ENCODE assay signal across 11 cellular contexts in the genomic region with DNA sequence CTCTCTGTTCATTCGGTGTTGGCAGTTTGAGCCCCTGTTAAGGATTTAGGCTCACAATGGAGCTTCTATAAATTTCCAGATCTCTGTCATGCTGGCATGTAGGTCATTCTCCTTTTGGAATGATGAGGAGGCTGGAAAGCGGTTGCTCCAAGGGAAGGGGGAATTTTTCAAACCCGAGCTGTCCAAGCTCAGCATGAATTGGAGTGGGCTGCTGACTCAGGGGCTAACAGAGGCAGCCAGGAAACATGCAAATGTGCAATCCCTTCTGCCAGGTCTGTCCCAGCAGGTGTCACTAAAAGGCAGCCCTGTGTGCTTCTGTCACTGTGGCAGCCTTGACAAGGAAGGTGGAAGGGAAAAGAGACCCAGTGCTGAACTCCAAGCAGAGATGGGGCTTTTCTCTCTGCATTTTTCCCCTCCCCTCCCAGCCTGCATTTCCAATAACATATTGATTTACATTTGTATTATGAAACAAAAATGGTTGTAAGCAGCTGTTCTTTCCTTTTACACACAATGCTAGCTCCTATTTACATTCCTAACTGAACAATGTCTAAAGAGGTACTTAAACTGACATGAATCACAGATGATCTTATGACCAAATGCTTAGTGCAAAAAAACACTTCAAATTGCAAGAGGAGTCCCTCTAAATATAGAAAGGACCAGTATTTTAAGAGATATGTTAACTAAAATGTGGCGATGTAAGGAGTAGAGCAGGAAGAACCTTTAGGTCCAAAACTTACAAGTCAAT.
DNase-seq lines count a peak whose midpoint lies in the region; ATAC-seq and TF ChIP-seq lines count a peak whose summit lies in the region.
"Had no signal": no experiment of that assay in that cellular context is flagged by ENCODE, and none has a peak within 500 bp of the region (broad histone marks: within the 10 kb centered on the region; RNA-seq: fewer than 3 reads in every experiment).

No MANE protein-coding gene starts in this region.

- H3K4me3 ChIP-seq in right atrium auricular region: no peak overlapping the region
- H3K4me3 ChIP-seq in aorta (ENCODE audit: low read length in 2 of 2): no peak overlapping the region
- H3K4me3 ChIP-seq: transverse colon had no signal

- H3K36me3 ChIP-seq in right atrium auricular region (no peaks in the 10 kb centered on the region), aorta (ENCODE audit: control insufficient read depth in 1 of 2, insufficient read depth in 2 of 2, low read length in 1 of 2) (no peaks in the 10 kb centered on the region)
- H3K36me3 ChIP-seq: transverse colon had no signal

- intact Hi-C loops in aorta (cut with DNase I): no loop called here

- DNase-seq in NCI-H524 (lab: John Stamatoyannopoulos, UW): peak; percentile 10 to 73
- DNase-seq in NCI-H524 treated with DMSO at 0.1 percent for 48 hours (lab: John Stamatoyannopoulos, UW): no peak
- peak; percentile 32 for DNase-seq in NCI-H1105 treated with DMSO at 0.1 percent for 48 hours (lab: John Stamatoyannopoulos, UW)
- DNase-seq in cerebellum (ENCODE audit: low spot score): peak; percentile 52
- DNase-seq in putamen (ENCODE audit: low spot score): peak; percentile 18
- DNase-seq in right atrium auricular region (ENCODE audit: low spot score): no peak
- no peak for DNase-seq in aorta
- no peak for DNase-seq in HPDE6-E6E7 (ENCODE audit: extremely low spot score)
- DNase-seq: activated CD4-positive, alpha-beta T cell treated with anti-CD3 and anti-CD28 coated beads, Interleukin-2, amount 50 U/mL, for 4 hours; NCI-H345; transverse colon had no signal

- H3K27ac ChIP-seq in right atrium auricular region (no peak overlapping the region), aorta (ENCODE audit: low read depth in 1 of 2, low read length in 2 of 2) (no peak overlapping the region)
- H3K27ac ChIP-seq: transverse colon had no signal

- 60 to 66% methylated on average over 4 of the region's 4 CpGs for WGBS in aorta, 2 donors

- peak in 1 of 2 donors; percentile 30 for TF ChIP-seq CTCF in right atrium auricular region (IDR thresholded peaks at IDR 0.05)

- H3K9me3 ChIP-seq in right atrium auricular region (peaks cover 0 to 2% of the 10 kb centered on the region in 2 donors), aorta (ENCODE audit: control insufficient read depth, low read length) (no peaks in the 10 kb centered on the region)
- H3K9me3 ChIP-seq: transverse colon had no signal

- no peaks in the 10 kb centered on the region for H3K4me1 ChIP-seq in right atrium auricular region
- H3K4me1 ChIP-seq in aorta (ENCODE audit: control insufficient read depth in 1 of 2, insufficient read depth in 2 of 2, low read length in 2 of 2): no peaks in the 10 kb centered on the region

- no peaks in the 10 kb centered on the region for H3K27me3 ChIP-seq in right atrium auricular region
- H3K27me3 ChIP-seq in aorta (ENCODE audit: control insufficient read depth in 1 of 2, insufficient read depth in 2 of 2, low read length in 1 of 2): no peaks in the 10 kb centered on the region
- H3K27me3 ChIP-seq: transverse colon had no signal

- no peak for ATAC-seq in aorta (ENCODE audit: low FRiP score)

Comparison
In these comparisons a context has a peak if more than half of its experiments do, and no peak if none do; other contexts are left out.
1. DNase-seq: peak in NCI-H524 (2 of 2), NCI-H1105 treated with DMSO at 0.1 percent for 48 hours (single experiment), cerebellum (single experiment) and putamen (single experiment); none in NCI-H524 treated with DMSO at 0.1 percent for 48 hours (single experiment), right atrium auricular region (single experiment), aorta (0 of 2) and HPDE6-E6E7 (single experiment).